11 cellular contexts compared by ENCODE assay signal in the genomic region with DNA sequence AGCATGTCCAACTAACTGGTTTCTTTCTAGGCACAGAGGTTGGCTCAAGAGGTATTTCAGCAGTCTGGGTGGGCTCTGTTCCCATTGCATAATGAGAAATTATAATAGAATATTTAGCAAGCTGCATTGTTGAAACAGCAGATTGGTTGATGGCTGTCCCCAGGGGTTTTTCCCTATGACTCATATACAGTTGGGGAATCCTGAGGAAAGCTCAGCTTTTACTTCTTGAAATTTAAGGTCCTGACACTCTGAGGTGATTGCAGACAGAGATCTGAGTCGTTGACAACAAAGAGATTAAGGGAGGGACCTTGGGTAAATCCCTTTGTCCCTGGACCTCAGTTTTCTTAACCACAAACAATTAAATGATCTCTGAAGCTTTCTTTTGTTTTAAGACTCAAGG. TPM values are rescaled to one million over a fixed set of nuclear protein-coding genes. Genes with fewer than 3 reads are reported as not detected.
DNase-seq lines count a peak whose midpoint lies in the region; ATAC-seq and TF ChIP-seq lines count a peak whose summit lies in the region.
"Had no signal": no experiment of that assay in that cellular context is flagged by ENCODE, and none has a peak within 500 bp of the region (broad histone marks: within the 10 kb centered on the region; RNA-seq: fewer than 3 reads in every experiment).

No MANE protein-coding gene starts in this region.

- peaks cover 14% of the 10 kb centered on the region; the same call in 1 of the 2 replicates for H3K9me3 ChIP-seq in NT2/D1 (ENCODE audit: insufficient read depth, low read length)
- peaks cover 15% of the 10 kb centered on the region for H3K9me3 ChIP-seq in endodermal cell (ENCODE audit: control insufficient read depth, low read length)
- H3K9me3 ChIP-seq: adrenal gland had no signal

- H3K36me3 ChIP-seq in NT2/D1 (ENCODE audit: insufficient read depth, insufficient read length, low read length) (no peaks in the 10 kb centered on the region), endodermal cell (ENCODE audit: control insufficient read depth, insufficient read depth, low read length) (no peaks in the 10 kb centered on the region)
- H3K36me3 ChIP-seq: adrenal gland, heart right ventricle had no signal

- TF ChIP-seq CTCF in endodermal cell (conservative IDR thresholded peaks at IDR 0.05) = no peak

- H3K9ac ChIP-seq in NT2/D1 (ENCODE audit: insufficient read length, low read depth) (no peak overlapping the region), endodermal cell (ENCODE audit: extremely low read depth, low read length, poor library complexity, severe bottlenecking) (no peak overlapping the region)

- H3K4me1 Mint-ChIP-seq in endodermal cell = peaks cover 16% of the 10 kb centered on the region

- no peak overlapping the region for H3K4me3 Mint-ChIP-seq in endodermal cell

- no peaks in the 10 kb centered on the region for H3K27me3 ChIP-seq in NT2/D1 (ENCODE audit: insufficient read depth, insufficient read length)
- H3K27me3 ChIP-seq in endodermal cell (ENCODE audit: control insufficient read depth, insufficient read depth, low read length, poor library complexity, severe bottlenecking) = no peaks in the 10 kb centered on the region
- H3K27me3 ChIP-seq: adrenal gland had no signal

- H3K4me1 ChIP-seq in NT2/D1 (ENCODE audit: insufficient read depth, insufficient read length) = no peaks in the 10 kb centered on the region
- H3K4me1 ChIP-seq in endodermal cell (ENCODE audit: control insufficient read depth, insufficient read depth, low read length) = peaks cover 7% of the 10 kb centered on the region

- WGBS in endodermal cell (ENCODE audit: insufficient coverage in 1 of 2, insufficient read length in 1 of 2), 2 experiments = 0 to 29% methylated on average over 1 of the region's 1 CpG

- peak; percentile 61 to 63 for ATAC-seq in activated CD4-positive, CD25-positive, alpha-beta regulatory T cell treated with anti-CD3 and anti-CD28 coated beads, Interleukin-2, amount 50 U/mL, for 24 hours
- no peak for ATAC-seq in HG02642 (IDR thresholded peaks at IDR 0.05; ENCODE audit: poor library complexity, unreplicated experiment)
- ATAC-seq: heart right ventricle had no signal

- peaks cover 21% of the 10 kb centered on the region for H3K9me3 Mint-ChIP-seq in endodermal cell

- H3K36me3 Mint-ChIP-seq in endodermal cell (ENCODE audit: low read depth) = no peaks in the 10 kb centered on the region

- H3K27ac Mint-ChIP-seq in endodermal cell = no peak overlapping the region

- no peak for DNase-seq in activated CD4-positive, CD25-positive, alpha-beta regulatory T cell (lab: John Stamatoyannopoulos, UW)
- peak; percentile 35 for DNase-seq in NT2/D1 (ENCODE audit: low read depth, low spot score)
- DNase-seq in endodermal cell = peak; percentile 51
- peak; percentile 17 for DNase-seq in smooth muscle cell of the brain vasculature (ENCODE audit: low read depth, low spot score)
- DNase-seq in NCI-H128 (lab: John Stamatoyannopoulos, UW; ENCODE audit: unreplicated experiment) = no peak
- DNase-seq in ureter (ENCODE audit: low spot score) = no peak
- DNase-seq: adrenal gland, heart right ventricle, NCI-H2107 had no signal

- no peak overlapping the region for H3K27ac ChIP-seq in endodermal cell (ENCODE audit: low read depth, low read length)
- H3K27ac ChIP-seq: adrenal gland, heart right ventricle had no signal

- H3K27me3 Mint-ChIP-seq in endodermal cell (ENCODE audit: insufficient read depth) = no peaks in the 10 kb centered on the region

- H3K4me3 ChIP-seq in NT2/D1 (ENCODE audit: insufficient read length, low read depth) (no peak overlapping the region), endodermal cell (ENCODE audit: low read length) (peak overlapping the region; percentile 49)
- H3K4me3 ChIP-seq: adrenal gland, heart right ventricle had no signal

RNA-seq across cellular contexts. Expression of gene TNFSF8, which starts 38.3 kb away (rescaled TPM):
- total RNA-seq in endodermal cell (not detected), ureter (1.5 TPM)
- polyA plus RNA-seq in endodermal cell (2013, experiment 1 of 2) = not detected
- not detected for polyA plus RNA-seq in endodermal cell (2013, experiment 2 of 2)

Comparison
In these comparisons a context has a peak if more than half of its experiments do, and no peak if none do; other contexts are left out.
1. DNase-seq: peak in NT2/D1 (single experiment), endodermal cell (single experiment) and smooth muscle cell of the brain vasculature (single experiment); none in activated CD4-positive, CD25-positive, alpha-beta regulatory T cell (0 of 4), NCI-H128 (single experiment) and ureter (single experiment).